ENCODE assay signal across 8 cellular contexts in the genomic region with DNA sequence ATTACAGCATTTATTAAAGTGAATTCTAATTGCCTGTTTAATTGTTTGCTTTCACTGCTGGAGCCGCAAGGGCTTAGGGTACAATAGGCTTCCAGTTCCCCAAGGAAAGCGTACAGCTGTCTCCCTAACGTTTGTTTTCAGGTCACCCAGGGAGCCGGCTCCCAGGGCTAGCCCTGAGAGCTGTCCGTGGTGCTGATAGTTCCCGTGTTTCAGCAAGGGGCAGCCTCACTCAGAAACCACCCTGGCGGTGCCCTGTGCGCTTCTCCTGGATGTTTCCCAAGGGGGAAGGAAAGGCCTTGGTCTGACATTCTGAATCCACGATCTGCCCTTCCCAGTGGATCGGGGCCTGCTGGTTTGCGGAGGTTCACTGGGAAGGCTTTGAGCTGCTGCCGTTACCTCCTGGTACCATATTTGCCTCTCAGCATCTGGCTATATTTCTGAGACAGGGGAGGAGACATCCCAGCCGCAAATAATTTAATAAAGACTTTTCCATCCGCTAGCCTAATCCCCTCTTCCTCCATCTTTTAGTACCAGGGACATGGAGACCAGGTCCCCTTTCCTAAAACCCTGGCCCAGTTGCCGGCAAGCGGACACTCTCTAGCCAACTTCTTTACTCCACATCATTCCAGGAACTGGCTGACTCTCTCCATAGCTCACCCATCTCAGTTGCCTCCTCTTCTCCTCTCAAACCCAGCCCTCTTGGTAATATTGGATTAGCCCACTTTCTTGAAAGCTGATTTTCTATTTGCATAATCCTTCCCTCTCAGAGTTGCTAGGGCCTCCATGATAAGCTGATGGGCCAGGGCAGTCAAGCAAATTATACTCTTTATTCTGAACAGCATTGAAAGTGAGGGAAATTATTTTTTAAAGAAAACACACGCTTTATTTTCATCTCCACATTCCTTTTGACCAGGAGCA.
A peak's percentile ranks its signal among the peaks of the same experiment; 100 is the strongest.
DNase-seq lines count a peak whose midpoint lies in the region; ATAC-seq and TF ChIP-seq lines count a peak whose summit lies in the region.

No MANE protein-coding gene starts in this region.

- ATAC-seq in GM21360 (IDR thresholded peaks at IDR 0.05; ENCODE audit: unreplicated experiment), result no peak
- ATAC-seq in GM18498 (IDR thresholded peaks at IDR 0.05; ENCODE audit: unreplicated experiment), result no peak

- no peak overlapping the region for H2BK12ac ChIP-seq in H9 (ENCODE audit: insufficient read length, low read depth, low read length)

- H3K79me1 ChIP-seq in H9 (ENCODE audit: insufficient read depth, low read depth, low read length, poor library complexity, severe bottlenecking), result no peaks in the 10 kb centered on the region

- peaks cover 2% of the 10 kb centered on the region; the same call in 1 of the 2 replicates for H3K4me1 ChIP-seq in H9 (ENCODE audit: insufficient read depth, low read length)
- H3K4me1 ChIP-seq in SK-N-SH (ENCODE audit: control insufficient read depth in 1 of 2, insufficient read depth in 2 of 2, low read depth in 1 of 2, low read length in 1 of 2), result peaks cover 0 to 14% of the 10 kb centered on the region in 2 experiments; a peak in 1 of 4 replicates
- no peaks in the 10 kb centered on the region for H3K4me1 ChIP-seq in stomach

- CTCF ChIA-PET in SK-N-SH (lab: Yijun Ruan, JAX), result interaction anchor here (1.0 to 1.5 kb wide), 5 partner anchors 11 to 46 kb away, joined by 3 to 5 read pairs (median 3); no protein-coding TSS in a partner anchor

- no peak overlapping the region for H3K27ac ChIP-seq in H9 (ENCODE audit: insufficient read length, low read depth, low read length)
- no peak overlapping the region for H3K27ac ChIP-seq in SK-N-SH (ENCODE audit: low read depth in 2 of 2, low read length in 1 of 2)
- H3K27ac ChIP-seq in stomach, result no peak overlapping the region
- no peak overlapping the region for H3K27ac ChIP-seq in dorsolateral prefrontal cortex

- H3T11ph ChIP-seq in H9 (ENCODE audit: low read length), result no peak overlapping the region

- no peak overlapping the region for H3K23ac ChIP-seq in H9 (ENCODE audit: insufficient read length, low read depth, low read length)

- H2BK15ac ChIP-seq in H9 (ENCODE audit: low read depth, low read length), result no peak overlapping the region

- H2BK20ac ChIP-seq in H9 (ENCODE audit: low read depth, low read length, poor library complexity, severe bottlenecking), result no peak overlapping the region

- H4K20me1 ChIP-seq in H9 (ENCODE audit: control insufficient read depth, insufficient read depth, insufficient read length), result no peaks in the 10 kb centered on the region
- H4K20me1 ChIP-seq in SK-N-SH (ENCODE audit: insufficient read depth), result no peaks in the 10 kb centered on the region

- intact Hi-C loops in stomach (cut with DNase I; ENCODE audit: low total_unique reads), result no loop called here
- intact Hi-C loops in dorsolateral prefrontal cortex (cut with DNase I), result no loop called here

- H2BK5ac ChIP-seq in H9 (ENCODE audit: insufficient read length, low read length), result no peak overlapping the region

- no peaks in the 10 kb centered on the region for H3K79me2 ChIP-seq in H9 (ENCODE audit: insufficient read depth, low read length)
- H3K79me2 ChIP-seq in SK-N-SH (ENCODE audit: insufficient read depth), result no peaks in the 10 kb centered on the region

- POLR2A ChIA-PET in SK-N-SH (lab: Yijun Ruan, JAX), result no interaction called here

- WGBS in H9 (ENCODE audit: extremely low coverage, insufficient read length, low lambda C conversion rate), result no CpG with 5 or more reads among the region's 17 CpGs
- WGBS in SK-N-SH (ENCODE audit: low lambda C conversion rate), result 44% methylated on average over 13 of the region's 17 CpGs
- 27 to 36% (median 33%) methylated on average over 17 of the region's 17 CpGs for WGBS in stomach, 5 donors

- H3K4me3 Mint-ChIP-seq in H9, result no peak overlapping the region

- no peaks in the 10 kb centered on the region for H3K9me2 ChIP-seq in SK-N-SH

- H3K18ac ChIP-seq in H9 (ENCODE audit: insufficient read length, low read depth, low read length), result no peak overlapping the region

- TF ChIP-seq POLR2A in stomach (IDR thresholded peaks at IDR 0.05), result no peak

- TF ChIP-seq RAD21 in SK-N-SH (IDR thresholded peaks at IDR 0.05; ENCODE audit: low read length), result no peak

- H3K9ac ChIP-seq in H9 (ENCODE audit: extremely low read depth, insufficient read length, low read length), result no peak overlapping the region
- no peak overlapping the region for H3K9ac ChIP-seq in SK-N-SH

- no peaks in the 10 kb centered on the region for H3K23me2 ChIP-seq in H9 (ENCODE audit: insufficient read length, low read depth, low read length, poor library complexity, severe bottlenecking)

- peaks cover 28% of the 10 kb centered on the region for H3K27me3 Mint-ChIP-seq in H9 (ENCODE audit: low read depth)

- no peaks in the 10 kb centered on the region for H3K36me3 ChIP-seq in SK-N-SH (replicated peaks in 1 of 2; ENCODE audit: control insufficient read depth in 1 of 2, insufficient read depth in 2 of 2, low read length in 1 of 2)
- H3K36me3 ChIP-seq in stomach, result no peaks in the 10 kb centered on the region

- H3K27me3 ChIP-seq in H9 (ENCODE audit: insufficient read depth, low read length) (no peaks in the 10 kb centered on the region; the same call in 1 of the 2 replicates), SK-N-SH (ENCODE audit: insufficient read depth) (no peaks in the 10 kb centered on the region), stomach (peaks cover 0 to 59% (median 0%) of the 10 kb centered on the region in 3 donors), dorsolateral prefrontal cortex (peaks cover 0 to 7% (median 0%) of the 10 kb centered on the region in 45 donors)

- H2AFZ ChIP-seq in H9 (ENCODE audit: low read length) (no peak overlapping the region), SK-N-SH (ENCODE audit: low read depth) (no peak overlapping the region)

- H4K8ac ChIP-seq in H9 (replicated peaks; ENCODE audit: insufficient read length, low read depth, low read length), result no peak overlapping the region

- no peak overlapping the region for H3K56ac ChIP-seq in H9 (ENCODE audit: insufficient read length, low read depth, low read length)

- H2BK120ac ChIP-seq in H9 (ENCODE audit: low read depth, low read length, poor library complexity, severe bottlenecking), result no peak overlapping the region

- H3K36me3 Mint-ChIP-seq in H9 (ENCODE audit: insufficient read depth in 1 of 3, low read depth in 3 of 3), result 0 out of 7 replicates have a peak, but pooled peaks cover 0 to under 1% (median 0%) of the 10 kb centered on the region in 3 experiments

- H3K14ac ChIP-seq in H9 (ENCODE audit: insufficient read depth, low read length), result no peak overlapping the region

- H3K4ac ChIP-seq in H9 (ENCODE audit: low read depth, low read length), result no peak overlapping the region

- H4K5ac ChIP-seq in H9 (ENCODE audit: insufficient read length, low read depth, low read length), result no peak overlapping the region

- no peaks in the 10 kb centered on the region for H3F3A ChIP-seq in SK-N-SH (replicated peaks; ENCODE audit: insufficient read depth)

- TF ChIP-seq CTCF in H9 (conservative IDR thresholded peaks at IDR 0.05) (0 out of 3 replicates have a peak, but pooled peaks have one; percentile 15), SK-N-SH (IDR thresholded peaks at IDR 0.05) (no peak), stomach (IDR thresholded peaks at IDR 0.05) (no peak), dorsolateral prefrontal cortex (IDR thresholded peaks at IDR 0.05 in 54 of 56, conservative IDR thresholded peaks at IDR 0.05 in 2 of 56; ENCODE audit: low read depth in 1 of 56, partially characterized antibody in 56 of 56) (no peak)

- peak; percentile 22 for DNase-seq in AG08395 (ENCODE audit: low spot score)
- DNase-seq in H9, result peak; percentile 85
- DNase-seq in SK-N-SH, result no peak
- peak; percentile 33 for DNase-seq in glomerular visceral epithelial cell (ENCODE audit: extremely low spot score)
- DNase-seq in stomach, result peak; percentile 47
- no peak for DNase-seq in dorsolateral prefrontal cortex

- no peak overlapping the region for H2AK5ac ChIP-seq in H9 (ENCODE audit: insufficient read length, low read length)

- H3K4me1 Mint-ChIP-seq in H9, result peaks cover 16% of the 10 kb centered on the region in 2 experiments

- no peak overlapping the region for H3K27ac Mint-ChIP-seq in H9

- H3K9me3 ChIP-seq in H9 (ENCODE audit: control insufficient read depth, low read depth, low read length), result no peaks in the 10 kb centered on the region
- no peaks in the 10 kb centered on the region for H3K9me3 ChIP-seq in SK-N-SH
- H3K9me3 ChIP-seq in stomach, result peaks cover 0 to 8% (median 2%) of the 10 kb centered on the region in 4 donors

- H3K4me3 ChIP-seq in SK-N-SH (ENCODE audit: low read depth in 2 of 2, low read length in 1 of 2) (no peak overlapping the region), stomach (no peak overlapping the region), dorsolateral prefrontal cortex (no peak overlapping the region)

- H3K4me2 ChIP-seq in H9 (ENCODE audit: insufficient read depth, insufficient read length, low read length), result no peak overlapping the region
- no peak overlapping the region for H3K4me2 ChIP-seq in SK-N-SH

- H4K91ac ChIP-seq in H9 (ENCODE audit: insufficient read length, low read depth, low read length), result no peak overlapping the region

- no peak for TF ChIP-seq EP300 in SK-N-SH (IDR thresholded peaks at IDR 0.05; ENCODE audit: borderline replicate concordance in 1 of 2, low read depth in 1 of 2, low read length in 1 of 2)
- TF ChIP-seq EP300 in stomach (IDR thresholded peaks at IDR 0.05), result no peak

- no peaks in the 10 kb centered on the region; a peak in 2 of 5 replicates for H3K9me3 Mint-ChIP-seq in H9

TF ChIP-seq in SK-N-SH, 30 proteins besides CTCF, POLR2A, EP300 and RAD21 (continues in another document):
- TF ChIP-seq, protein P1, sequence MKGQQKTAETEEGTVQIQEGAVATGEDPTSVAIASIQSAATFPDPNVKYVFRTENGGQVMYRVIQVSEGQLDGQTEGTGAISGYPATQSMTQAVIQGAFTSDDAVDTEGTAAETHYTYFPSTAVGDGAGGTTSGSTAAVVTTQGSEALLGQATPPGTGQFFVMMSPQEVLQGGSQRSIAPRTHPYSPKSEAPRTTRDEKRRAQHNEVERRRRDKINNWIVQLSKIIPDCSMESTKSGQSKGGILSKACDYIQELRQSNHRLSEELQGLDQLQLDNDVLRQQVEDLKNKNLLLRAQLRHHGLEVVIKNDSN (IDR thresholded peaks at IDR 0.05; ENCODE audit: borderline replicate concordance, low read depth), result no peak

Comparison
In these comparisons a context has a peak if more than half of its experiments do, and no peak if none do; other contexts are left out.
1. DNase-seq: peak in AG08395 (single experiment), H9 (single experiment), glomerular visceral epithelial cell (single experiment) and stomach (single experiment); none in SK-N-SH (single experiment) and dorsolateral prefrontal cortex (0 of 10).